ENCODE assay signal across 1 cellular context in the genomic region with DNA sequence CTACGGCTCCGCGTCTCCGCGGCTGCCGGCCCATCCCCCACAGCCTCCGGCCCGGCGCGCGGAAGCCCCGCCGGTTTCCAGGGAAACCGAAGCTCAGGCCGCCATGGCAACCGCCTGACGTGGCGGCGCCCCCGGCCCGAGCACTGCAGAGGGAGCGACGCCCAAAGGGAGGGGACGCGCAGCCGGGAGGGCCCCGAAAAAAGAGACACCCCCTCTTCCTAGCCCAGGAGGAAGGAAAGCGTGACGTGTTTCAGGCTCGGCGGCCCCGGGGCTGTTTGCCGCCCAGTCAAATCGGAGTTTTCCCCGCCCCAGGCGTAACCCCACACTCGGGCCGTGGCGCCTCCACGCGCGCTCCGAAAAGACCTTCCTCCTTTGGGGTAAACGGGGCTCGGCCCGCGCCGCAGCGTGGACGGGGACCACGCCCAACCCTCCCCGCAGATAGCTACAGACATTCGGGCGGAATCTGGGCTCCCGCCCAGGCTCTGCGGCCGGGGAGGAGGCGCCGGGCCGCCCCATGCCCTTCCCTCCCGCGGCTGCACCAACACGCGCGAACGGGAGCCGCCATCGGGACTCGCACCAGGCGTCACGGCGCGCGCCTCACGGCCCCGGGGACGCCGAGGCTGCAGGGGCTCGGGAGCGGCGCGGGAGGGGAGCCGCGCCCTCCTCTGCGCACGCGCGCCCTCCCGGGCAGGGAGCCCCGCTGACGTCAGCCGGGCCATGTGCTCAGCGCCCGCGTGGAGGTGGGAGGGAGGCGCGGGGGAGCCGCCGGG.
A peak's percentile ranks its signal among the peaks of the same experiment; 100 is the strongest.
TF ChIP-seq lines count a peak whose summit lies in the region.

No MANE protein-coding gene starts in this region.

TF ChIP-seq in K562, 482 proteins besides CTCF, POLR2A, EP300 and RAD21 (continued from another document and continues in another):
- TF ChIP-seq, protein P1, sequence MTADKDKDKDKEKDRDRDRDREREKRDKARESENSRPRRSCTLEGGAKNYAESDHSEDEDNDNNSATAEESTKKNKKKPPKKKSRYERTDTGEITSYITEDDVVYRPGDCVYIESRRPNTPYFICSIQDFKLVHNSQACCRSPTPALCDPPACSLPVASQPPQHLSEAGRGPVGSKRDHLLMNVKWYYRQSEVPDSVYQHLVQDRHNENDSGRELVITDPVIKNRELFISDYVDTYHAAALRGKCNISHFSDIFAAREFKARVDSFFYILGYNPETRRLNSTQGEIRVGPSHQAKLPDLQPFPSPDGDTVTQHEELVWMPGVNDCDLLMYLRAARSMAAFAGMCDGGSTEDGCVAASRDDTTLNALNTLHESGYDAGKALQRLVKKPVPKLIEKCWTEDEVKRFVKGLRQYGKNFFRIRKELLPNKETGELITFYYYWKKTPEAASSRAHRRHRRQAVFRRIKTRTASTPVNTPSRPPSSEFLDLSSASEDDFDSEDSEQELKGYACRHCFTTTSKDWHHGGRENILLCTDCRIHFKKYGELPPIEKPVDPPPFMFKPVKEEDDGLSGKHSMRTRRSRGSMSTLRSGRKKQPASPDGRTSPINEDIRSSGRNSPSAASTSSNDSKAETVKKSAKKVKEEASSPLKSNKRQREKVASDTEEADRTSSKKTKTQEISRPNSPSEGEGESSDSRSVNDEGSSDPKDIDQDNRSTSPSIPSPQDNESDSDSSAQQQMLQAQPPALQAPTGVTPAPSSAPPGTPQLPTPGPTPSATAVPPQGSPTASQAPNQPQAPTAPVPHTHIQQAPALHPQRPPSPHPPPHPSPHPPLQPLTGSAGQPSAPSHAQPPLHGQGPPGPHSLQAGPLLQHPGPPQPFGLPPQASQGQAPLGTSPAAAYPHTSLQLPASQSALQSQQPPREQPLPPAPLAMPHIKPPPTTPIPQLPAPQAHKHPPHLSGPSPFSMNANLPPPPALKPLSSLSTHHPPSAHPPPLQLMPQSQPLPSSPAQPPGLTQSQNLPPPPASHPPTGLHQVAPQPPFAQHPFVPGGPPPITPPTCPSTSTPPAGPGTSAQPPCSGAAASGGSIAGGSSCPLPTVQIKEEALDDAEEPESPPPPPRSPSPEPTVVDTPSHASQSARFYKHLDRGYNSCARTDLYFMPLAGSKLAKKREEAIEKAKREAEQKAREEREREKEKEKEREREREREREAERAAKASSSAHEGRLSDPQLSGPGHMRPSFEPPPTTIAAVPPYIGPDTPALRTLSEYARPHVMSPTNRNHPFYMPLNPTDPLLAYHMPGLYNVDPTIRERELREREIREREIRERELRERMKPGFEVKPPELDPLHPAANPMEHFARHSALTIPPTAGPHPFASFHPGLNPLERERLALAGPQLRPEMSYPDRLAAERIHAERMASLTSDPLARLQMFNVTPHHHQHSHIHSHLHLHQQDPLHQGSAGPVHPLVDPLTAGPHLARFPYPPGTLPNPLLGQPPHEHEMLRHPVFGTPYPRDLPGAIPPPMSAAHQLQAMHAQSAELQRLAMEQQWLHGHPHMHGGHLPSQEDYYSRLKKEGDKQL (CRISPR knock-in tag; IDR thresholded peaks at IDR 0.05; ENCODE audit: borderline replicate concordance) = no peak
- TF ChIP-seq ZNF586 (CRISPR knock-in tag; conservative IDR thresholded peaks at IDR 0.05) = no peak
- TF ChIP-seq SMARCE1 (IDR thresholded peaks at IDR 0.05) = peak; percentile 26; the same call in 1 of the 2 replicates
- TF ChIP-seq, protein P2, sequence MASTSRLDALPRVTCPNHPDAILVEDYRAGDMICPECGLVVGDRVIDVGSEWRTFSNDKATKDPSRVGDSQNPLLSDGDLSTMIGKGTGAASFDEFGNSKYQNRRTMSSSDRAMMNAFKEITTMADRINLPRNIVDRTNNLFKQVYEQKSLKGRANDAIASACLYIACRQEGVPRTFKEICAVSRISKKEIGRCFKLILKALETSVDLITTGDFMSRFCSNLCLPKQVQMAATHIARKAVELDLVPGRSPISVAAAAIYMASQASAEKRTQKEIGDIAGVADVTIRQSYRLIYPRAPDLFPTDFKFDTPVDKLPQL (IDR thresholded peaks at IDR 0.05; ENCODE audit: extremely low read depth, insufficient read length) = no peak
- no peak for TF ChIP-seq HCFC1 (IDR thresholded peaks at IDR 0.05; ENCODE audit: low read depth, low read length)
- no peak for TF ChIP-seq SMAD1 (IDR thresholded peaks at IDR 0.05; ENCODE audit: low read depth, low read length, partially characterized antibody)
- no peak for TF ChIP-seq FOS (IDR thresholded peaks at IDR 0.05; ENCODE audit: extremely low read depth, insufficient read length)
- TF ChIP-seq, protein P3, sequence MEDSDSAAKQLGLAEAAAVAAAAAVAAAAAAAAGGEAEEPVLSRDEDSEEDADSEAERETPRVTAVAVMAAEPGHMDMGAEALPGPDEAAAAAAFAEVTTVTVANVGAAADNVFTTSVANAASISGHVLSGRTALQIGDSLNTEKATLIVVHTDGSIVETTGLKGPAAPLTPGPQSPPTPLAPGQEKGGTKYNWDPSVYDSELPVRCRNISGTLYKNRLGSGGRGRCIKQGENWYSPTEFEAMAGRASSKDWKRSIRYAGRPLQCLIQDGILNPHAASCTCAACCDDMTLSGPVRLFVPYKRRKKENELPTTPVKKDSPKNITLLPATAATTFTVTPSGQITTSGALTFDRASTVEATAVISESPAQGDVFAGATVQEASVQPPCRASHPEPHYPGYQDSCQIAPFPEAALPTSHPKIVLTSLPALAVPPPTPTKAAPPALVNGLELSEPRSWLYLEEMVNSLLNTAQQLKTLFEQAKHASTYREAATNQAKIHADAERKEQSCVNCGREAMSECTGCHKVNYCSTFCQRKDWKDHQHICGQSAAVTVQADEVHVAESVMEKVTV (CRISPR knock-in tag; IDR thresholded peaks at IDR 0.05) = no peak
- TF ChIP-seq, protein P4, sequence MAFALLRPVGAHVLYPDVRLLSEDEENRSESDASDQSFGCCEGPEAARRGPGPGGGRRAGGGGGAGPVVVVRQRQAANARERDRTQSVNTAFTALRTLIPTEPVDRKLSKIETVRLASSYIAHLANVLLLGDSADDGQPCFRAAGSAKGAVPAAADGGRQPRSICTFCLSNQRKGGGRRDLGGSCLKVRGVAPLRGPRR (CRISPR knock-in tag; IDR thresholded peaks at IDR 0.05) = no peak
- TF ChIP-seq FOXA3 (CRISPR knock-in tag; conservative IDR thresholded peaks at IDR 0.05 in 1 of 2, IDR thresholded peaks at IDR 0.05 in 1 of 2) = peak in 1 of 2 experiments; percentile 60; a peak in 1 of 4 replicates
- TF ChIP-seq, protein P5, sequence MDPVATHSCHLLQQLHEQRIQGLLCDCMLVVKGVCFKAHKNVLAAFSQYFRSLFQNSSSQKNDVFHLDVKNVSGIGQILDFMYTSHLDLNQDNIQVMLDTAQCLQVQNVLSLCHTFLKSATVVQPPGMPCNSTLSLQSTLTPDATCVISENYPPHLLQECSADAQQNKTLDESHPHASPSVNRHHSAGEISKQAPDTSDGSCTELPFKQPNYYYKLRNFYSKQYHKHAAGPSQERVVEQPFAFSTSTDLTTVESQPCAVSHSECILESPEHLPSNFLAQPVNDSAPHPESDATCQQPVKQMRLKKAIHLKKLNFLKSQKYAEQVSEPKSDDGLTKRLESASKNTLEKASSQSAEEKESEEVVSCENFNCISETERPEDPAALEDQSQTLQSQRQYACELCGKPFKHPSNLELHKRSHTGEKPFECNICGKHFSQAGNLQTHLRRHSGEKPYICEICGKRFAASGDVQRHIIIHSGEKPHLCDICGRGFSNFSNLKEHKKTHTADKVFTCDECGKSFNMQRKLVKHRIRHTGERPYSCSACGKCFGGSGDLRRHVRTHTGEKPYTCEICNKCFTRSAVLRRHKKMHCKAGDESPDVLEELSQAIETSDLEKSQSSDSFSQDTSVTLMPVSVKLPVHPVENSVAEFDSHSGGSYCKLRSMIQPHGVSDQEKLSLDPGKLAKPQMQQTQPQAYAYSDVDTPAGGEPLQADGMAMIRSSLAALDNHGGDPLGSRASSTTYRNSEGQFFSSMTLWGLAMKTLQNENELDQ (CRISPR knock-in tag; IDR thresholded peaks at IDR 0.05; ENCODE audit: borderline replicate concordance) = no peak
- peak; percentile 75 for TF ChIP-seq PRPF4 (IDR thresholded peaks at IDR 0.05; ENCODE audit: insufficient read depth, low read depth, low read length, poor library complexity, severe bottlenecking)
- no peak for TF ChIP-seq ZKSCAN1 (IDR thresholded peaks at IDR 0.05; ENCODE audit: low read depth, low read length)
- no peak for TF ChIP-seq SAP30 (IDR thresholded peaks at IDR 0.05; ENCODE audit: borderline replicate concordance, insufficient read depth, low read depth, low read length, poor library complexity, severe bottlenecking)
- peak; percentile 87 for TF ChIP-seq ATF7 (IDR thresholded peaks at IDR 0.05)
- TF ChIP-seq SAFB2 (IDR thresholded peaks at IDR 0.05; ENCODE audit: borderline replicate concordance, low read depth, low read length, severe bottlenecking) = no peak
- TF ChIP-seq, protein P6, sequence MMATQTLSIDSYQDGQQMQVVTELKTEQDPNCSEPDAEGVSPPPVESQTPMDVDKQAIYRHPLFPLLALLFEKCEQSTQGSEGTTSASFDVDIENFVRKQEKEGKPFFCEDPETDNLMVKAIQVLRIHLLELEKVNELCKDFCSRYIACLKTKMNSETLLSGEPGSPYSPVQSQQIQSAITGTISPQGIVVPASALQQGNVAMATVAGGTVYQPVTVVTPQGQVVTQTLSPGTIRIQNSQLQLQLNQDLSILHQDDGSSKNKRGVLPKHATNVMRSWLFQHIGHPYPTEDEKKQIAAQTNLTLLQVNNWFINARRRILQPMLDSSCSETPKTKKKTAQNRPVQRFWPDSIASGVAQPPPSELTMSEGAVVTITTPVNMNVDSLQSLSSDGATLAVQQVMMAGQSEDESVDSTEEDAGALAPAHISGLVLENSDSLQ (IDR thresholded peaks at IDR 0.05) = no peak
- no peak for TF ChIP-seq ELF2 (CRISPR knock-in tag; IDR thresholded peaks at IDR 0.05)
- TF ChIP-seq, protein P7, sequence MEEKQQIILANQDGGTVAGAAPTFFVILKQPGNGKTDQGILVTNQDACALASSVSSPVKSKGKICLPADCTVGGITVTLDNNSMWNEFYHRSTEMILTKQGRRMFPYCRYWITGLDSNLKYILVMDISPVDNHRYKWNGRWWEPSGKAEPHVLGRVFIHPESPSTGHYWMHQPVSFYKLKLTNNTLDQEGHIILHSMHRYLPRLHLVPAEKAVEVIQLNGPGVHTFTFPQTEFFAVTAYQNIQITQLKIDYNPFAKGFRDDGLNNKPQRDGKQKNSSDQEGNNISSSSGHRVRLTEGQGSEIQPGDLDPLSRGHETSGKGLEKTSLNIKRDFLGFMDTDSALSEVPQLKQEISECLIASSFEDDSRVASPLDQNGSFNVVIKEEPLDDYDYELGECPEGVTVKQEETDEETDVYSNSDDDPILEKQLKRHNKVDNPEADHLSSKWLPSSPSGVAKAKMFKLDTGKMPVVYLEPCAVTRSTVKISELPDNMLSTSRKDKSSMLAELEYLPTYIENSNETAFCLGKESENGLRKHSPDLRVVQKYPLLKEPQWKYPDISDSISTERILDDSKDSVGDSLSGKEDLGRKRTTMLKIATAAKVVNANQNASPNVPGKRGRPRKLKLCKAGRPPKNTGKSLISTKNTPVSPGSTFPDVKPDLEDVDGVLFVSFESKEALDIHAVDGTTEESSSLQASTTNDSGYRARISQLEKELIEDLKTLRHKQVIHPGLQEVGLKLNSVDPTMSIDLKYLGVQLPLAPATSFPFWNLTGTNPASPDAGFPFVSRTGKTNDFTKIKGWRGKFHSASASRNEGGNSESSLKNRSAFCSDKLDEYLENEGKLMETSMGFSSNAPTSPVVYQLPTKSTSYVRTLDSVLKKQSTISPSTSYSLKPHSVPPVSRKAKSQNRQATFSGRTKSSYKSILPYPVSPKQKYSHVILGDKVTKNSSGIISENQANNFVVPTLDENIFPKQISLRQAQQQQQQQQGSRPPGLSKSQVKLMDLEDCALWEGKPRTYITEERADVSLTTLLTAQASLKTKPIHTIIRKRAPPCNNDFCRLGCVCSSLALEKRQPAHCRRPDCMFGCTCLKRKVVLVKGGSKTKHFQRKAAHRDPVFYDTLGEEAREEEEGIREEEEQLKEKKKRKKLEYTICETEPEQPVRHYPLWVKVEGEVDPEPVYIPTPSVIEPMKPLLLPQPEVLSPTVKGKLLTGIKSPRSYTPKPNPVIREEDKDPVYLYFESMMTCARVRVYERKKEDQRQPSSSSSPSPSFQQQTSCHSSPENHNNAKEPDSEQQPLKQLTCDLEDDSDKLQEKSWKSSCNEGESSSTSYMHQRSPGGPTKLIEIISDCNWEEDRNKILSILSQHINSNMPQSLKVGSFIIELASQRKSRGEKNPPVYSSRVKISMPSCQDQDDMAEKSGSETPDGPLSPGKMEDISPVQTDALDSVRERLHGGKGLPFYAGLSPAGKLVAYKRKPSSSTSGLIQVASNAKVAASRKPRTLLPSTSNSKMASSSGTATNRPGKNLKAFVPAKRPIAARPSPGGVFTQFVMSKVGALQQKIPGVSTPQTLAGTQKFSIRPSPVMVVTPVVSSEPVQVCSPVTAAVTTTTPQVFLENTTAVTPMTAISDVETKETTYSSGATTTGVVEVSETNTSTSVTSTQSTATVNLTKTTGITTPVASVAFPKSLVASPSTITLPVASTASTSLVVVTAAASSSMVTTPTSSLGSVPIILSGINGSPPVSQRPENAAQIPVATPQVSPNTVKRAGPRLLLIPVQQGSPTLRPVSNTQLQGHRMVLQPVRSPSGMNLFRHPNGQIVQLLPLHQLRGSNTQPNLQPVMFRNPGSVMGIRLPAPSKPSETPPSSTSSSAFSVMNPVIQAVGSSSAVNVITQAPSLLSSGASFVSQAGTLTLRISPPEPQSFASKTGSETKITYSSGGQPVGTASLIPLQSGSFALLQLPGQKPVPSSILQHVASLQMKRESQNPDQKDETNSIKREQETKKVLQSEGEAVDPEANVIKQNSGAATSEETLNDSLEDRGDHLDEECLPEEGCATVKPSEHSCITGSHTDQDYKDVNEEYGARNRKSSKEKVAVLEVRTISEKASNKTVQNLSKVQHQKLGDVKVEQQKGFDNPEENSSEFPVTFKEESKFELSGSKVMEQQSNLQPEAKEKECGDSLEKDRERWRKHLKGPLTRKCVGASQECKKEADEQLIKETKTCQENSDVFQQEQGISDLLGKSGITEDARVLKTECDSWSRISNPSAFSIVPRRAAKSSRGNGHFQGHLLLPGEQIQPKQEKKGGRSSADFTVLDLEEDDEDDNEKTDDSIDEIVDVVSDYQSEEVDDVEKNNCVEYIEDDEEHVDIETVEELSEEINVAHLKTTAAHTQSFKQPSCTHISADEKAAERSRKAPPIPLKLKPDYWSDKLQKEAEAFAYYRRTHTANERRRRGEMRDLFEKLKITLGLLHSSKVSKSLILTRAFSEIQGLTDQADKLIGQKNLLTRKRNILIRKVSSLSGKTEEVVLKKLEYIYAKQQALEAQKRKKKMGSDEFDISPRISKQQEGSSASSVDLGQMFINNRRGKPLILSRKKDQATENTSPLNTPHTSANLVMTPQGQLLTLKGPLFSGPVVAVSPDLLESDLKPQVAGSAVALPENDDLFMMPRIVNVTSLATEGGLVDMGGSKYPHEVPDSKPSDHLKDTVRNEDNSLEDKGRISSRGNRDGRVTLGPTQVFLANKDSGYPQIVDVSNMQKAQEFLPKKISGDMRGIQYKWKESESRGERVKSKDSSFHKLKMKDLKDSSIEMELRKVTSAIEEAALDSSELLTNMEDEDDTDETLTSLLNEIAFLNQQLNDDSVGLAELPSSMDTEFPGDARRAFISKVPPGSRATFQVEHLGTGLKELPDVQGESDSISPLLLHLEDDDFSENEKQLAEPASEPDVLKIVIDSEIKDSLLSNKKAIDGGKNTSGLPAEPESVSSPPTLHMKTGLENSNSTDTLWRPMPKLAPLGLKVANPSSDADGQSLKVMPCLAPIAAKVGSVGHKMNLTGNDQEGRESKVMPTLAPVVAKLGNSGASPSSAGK (IDR thresholded peaks at IDR 0.05) = no peak
- TF ChIP-seq ZNF431 (CRISPR knock-in tag; IDR thresholded peaks at IDR 0.05) = no peak
- TF ChIP-seq, protein P8, sequence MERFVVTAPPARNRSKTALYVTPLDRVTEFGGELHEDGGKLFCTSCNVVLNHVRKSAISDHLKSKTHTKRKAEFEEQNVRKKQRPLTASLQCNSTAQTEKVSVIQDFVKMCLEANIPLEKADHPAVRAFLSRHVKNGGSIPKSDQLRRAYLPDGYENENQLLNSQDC (CRISPR knock-in tag; IDR thresholded peaks at IDR 0.05) = no peak
- no peak for TF ChIP-seq ZNF354B (CRISPR knock-in tag; IDR thresholded peaks at IDR 0.05)
- TF ChIP-seq ATF1 (CRISPR knock-in tag; IDR thresholded peaks at IDR 0.05) = peak; percentile 30; the same call in 1 of the 2 replicates
- TF ChIP-seq ATF1 (tag; IDR thresholded peaks at IDR 0.05) = peak; percentile 80
- no peak for TF ChIP-seq ZNF717 (CRISPR knock-in tag; IDR thresholded peaks at IDR 0.05)
- TF ChIP-seq KLF10 (CRISPR knock-in tag; IDR thresholded peaks at IDR 0.05) = no peak
